2 cellular contexts compared by ENCODE assay signal in genomic region chr17:78613423-78613822, GRCh38.
TF ChIP-seq lines count a peak whose summit lies in the region.

No MANE protein-coding gene starts in this region.

TF ChIP-seq in SK-N-SH treated with all-trans-retinoic acid at 6 μM for 48 hours, 23 proteins besides CTCF, POLR2A, EP300 and RAD21 (continued from another document):
- TF ChIP-seq POU6F1 (CRISPR knock-in tag; IDR thresholded peaks at IDR 0.05; ENCODE audit: borderline replicate concordance, low read depth) (no peak), ESRRG (CRISPR knock-in tag; IDR thresholded peaks at IDR 0.05) (no peak), BACH2 (CRISPR knock-in tag; IDR thresholded peaks at IDR 0.05; ENCODE audit: borderline replicate concordance) (no peak), PATZ1 (CRISPR knock-in tag; IDR thresholded peaks at IDR 0.05; ENCODE audit: borderline replicate concordance) (no peak), CSDC2 (CRISPR knock-in tag; IDR thresholded peaks at IDR 0.05) (no peak), ARNTL (CRISPR knock-in tag; IDR thresholded peaks at IDR 0.05; ENCODE audit: borderline replicate concordance, low read depth) (no peak), OSR1 (CRISPR knock-in tag; IDR thresholded peaks at IDR 0.05) (no peak), TCF4 (CRISPR knock-in tag; IDR thresholded peaks at IDR 0.05; ENCODE audit: borderline replicate concordance) (no peak), PPARA (CRISPR knock-in tag; IDR thresholded peaks at IDR 0.05; ENCODE audit: borderline replicate concordance) (no peak), TOX (CRISPR knock-in tag; IDR thresholded peaks at IDR 0.05; ENCODE audit: borderline replicate concordance) (no peak), GLIS3 (CRISPR knock-in tag; IDR thresholded peaks at IDR 0.05) (no peak), SNAI2 (CRISPR knock-in tag; IDR thresholded peaks at IDR 0.05) (no peak), ZFP30 (CRISPR knock-in tag; IDR thresholded peaks at IDR 0.05) (no peak)

TF ChIP-seq in K562, 482 proteins besides CTCF, POLR2A, EP300 and RAD21 (continued from another document):
- no peak for TF ChIP-seq MITF (IDR thresholded peaks at IDR 0.05)
- no peak for TF ChIP-seq ZNF780A (CRISPR knock-in tag; IDR thresholded peaks at IDR 0.05)
- no peak for TF ChIP-seq THAP12 (CRISPR knock-in tag; IDR thresholded peaks at IDR 0.05)
- no peak for TF ChIP-seq MCM3 (IDR thresholded peaks at IDR 0.05)
- no peak for TF ChIP-seq ZNF668 (CRISPR knock-in tag; IDR thresholded peaks at IDR 0.05)
- TF ChIP-seq CEBPB (tag; IDR thresholded peaks at IDR 0.05) = peak; percentile 33; the same call in 1 of the 2 replicates
- TF ChIP-seq GATAD2A (IDR thresholded peaks at IDR 0.05) = no peak
